ENCODE assay signal across 8 cellular contexts in genomic region chr6:159106627-159107241, GRCh38.
A peak's percentile ranks its signal among the peaks of the same experiment; 100 is the strongest.
DNase-seq lines count a peak whose midpoint lies in the region; ATAC-seq lines count a peak whose summit lies in the region.

No MANE protein-coding gene starts in this region.

- peak; percentile 85 for ATAC-seq in GM21717 (IDR thresholded peaks at IDR 0.05; ENCODE audit: unreplicated experiment)

- in situ Hi-C loops in G401 (cut with HindIII; ENCODE audit: low sequenced_read_pairs) = no loop called here

- H3K4me1 Mint-ChIP-seq in T-helper 1 cell treated with Interleukin-12 subunit alpha and Interleukin-12 subunit beta and Interleukin-4 antibody, amounts not matched to agents 30 μg/mL and 1 μg/mL, for 36 hours (ENCODE audit: low read depth) = peaks cover 55% of the 10 kb centered on the region

- H3K27ac Mint-ChIP-seq in T-helper 1 cell treated with Interleukin-12 subunit alpha and Interleukin-12 subunit beta and Interleukin-4 antibody, amounts not matched to agents 30 μg/mL and 1 μg/mL, for 36 hours = peak overlapping the region; percentile 76

- H3K9me3 Mint-ChIP-seq in T-helper 1 cell treated with Interleukin-12 subunit alpha and Interleukin-12 subunit beta and Interleukin-4 antibody, amounts not matched to agents 30 μg/mL and 1 μg/mL, for 36 hours = no peaks in the 10 kb centered on the region

- DNase-seq in G401 (ENCODE audit: low spot score) (peak; percentile 89), Kasumi-1 (lab: John Stamatoyannopoulos, UW) (peak; percentile 53 to 60), amygdala (lab: John Stamatoyannopoulos, UW) (peak in 52 of 56 donors; percentile 11 to 89 (median 50)), iPS-NIHi11 (ENCODE audit: low spot score) (peak; percentile 62), DMS114 treated with DMSO at 0.1 percent for 48 hours (lab: John Stamatoyannopoulos, UW; ENCODE audit: unreplicated experiment) (no peak)
- peak; percentile 90 for DNase-seq in stimulated activated CD4-positive, alpha-beta T cell treated with anti-CD3 and anti-CD28 coated beads, Interleukin-1b, Interleukin-23, amount 100 ng/mL, for 48 hours

- peaks cover 4% of the 10 kb centered on the region for H3K27me3 Mint-ChIP-seq in T-helper 1 cell treated with Interleukin-12 subunit alpha and Interleukin-12 subunit beta and Interleukin-4 antibody, amounts not matched to agents 30 μg/mL and 1 μg/mL, for 36 hours (ENCODE audit: low read depth)

- no peaks in the 10 kb centered on the region for H3K36me3 Mint-ChIP-seq in T-helper 1 cell treated with Interleukin-12 subunit alpha and Interleukin-12 subunit beta and Interleukin-4 antibody, amounts not matched to agents 30 μg/mL and 1 μg/mL, for 36 hours (ENCODE audit: low read depth)

- peak overlapping the region; percentile 75 for H3K4me3 Mint-ChIP-seq in T-helper 1 cell treated with Interleukin-12 subunit alpha and Interleukin-12 subunit beta and Interleukin-4 antibody, amounts not matched to agents 30 μg/mL and 1 μg/mL, for 36 hours
